14 cellular contexts compared by ENCODE assay signal in genomic region chr6:125302840-125303511, GRCh38. TPM values are rescaled to one million over a fixed set of nuclear protein-coding genes. Genes with fewer than 3 reads are reported as not detected.
DNase-seq lines count a peak whose midpoint lies in the region; ATAC-seq lines count a peak whose summit lies in the region.
"Had no signal": no experiment of that assay in that cellular context is flagged by ENCODE, and none has a peak within 500 bp of the region (broad histone marks: within the 10 kb centered on the region; RNA-seq: fewer than 3 reads in every experiment).

No MANE protein-coding gene starts in this region.

- H3K36me3 ChIP-seq in naive thymus-derived CD4-positive, alpha-beta T cell (ENCODE audit: control insufficient read depth in 2 of 3, insufficient read depth in 3 of 3, low read length in 3 of 3), result peaks cover 0 to 8% (median 0%) of the 10 kb centered on the region in 3 experiments

- DNase-seq in EH (ENCODE audit: low read depth) (peak; percentile 88), hepatic stellate cell (ENCODE audit: low spot score) (no peak), NCI-H446 treated with DMSO at 0.1 percent for 48 hours (lab: John Stamatoyannopoulos, UW) (no peak), KBM-7 (no peak)
- peak; percentile 43 for DNase-seq in Jurkat, Clone E6-1 (ENCODE audit: low read depth, low spot score)
- no peak for DNase-seq in activated naive CD8-positive, alpha-beta T cell treated with anti-CD3 and anti-CD28 coated beads, Interleukin-2, amount 10 ng/mL, durations not matched to agents 7 days and 5 days
- peak in 7 of 9 donors; percentile 16 to 65 (median 51) for DNase-seq in naive thymus-derived CD4-positive, alpha-beta T cell
- DNase-seq: activated CD4-positive, CD25-positive, alpha-beta regulatory T cell treated with anti-CD3 and anti-CD28 coated beads, Interleukin-2, amount 50 U/mL, for 72 hours; left ventricle myocardium superior; NCI-H1105 treated with DMSO at 0.1 percent for 48 hours; NCI-H526 treated with DMSO at 0.1 percent for 48 hours; posterior cingulate gyrus; stimulated activated CD4-positive, alpha-beta T cell treated with anti-CD3 and anti-CD28 coated beads, Interleukin-2, amount 100 ng/mL, for 48 hours had no signal

- H3K4me3 Mint-ChIP-seq in activated naive CD8-positive, alpha-beta T cell treated with anti-CD3 and anti-CD28 coated beads, Interleukin-2, amount 10 ng/mL, durations not matched to agents 7 days and 5 days, result peak overlapping the region; percentile 92
- H3K4me3 Mint-ChIP-seq in naive thymus-derived CD4-positive, alpha-beta T cell, result peak overlapping the region; percentile 83 to 95 (median 92)

- POLR2A ChIA-PET in activated naive CD8-positive, alpha-beta T cell treated with anti-CD3 and anti-CD28 coated beads, Interleukin-2, amount 10 ng/mL, durations not matched to agents 7 days and 5 days (lab: Charles Lee), result interaction anchor here (2.0 kb wide), 1 partner anchor 487 kb away, joined by 14 read pairs; the partner anchor contains the start of gene NCOA7
- POLR2A ChIA-PET in naive thymus-derived CD4-positive, alpha-beta T cell (lab: Charles Lee), result interaction anchor here (0.5 to 3.5 kb wide), 8 partner anchors 9 to 691 kb away, joined by 3 to 23 read pairs (median 4); partner anchors contain the start of genes HEY2 and NCOA7

- H3K9me3 ChIP-seq in naive thymus-derived CD4-positive, alpha-beta T cell (ENCODE audit: control insufficient read depth in 2 of 3, low read length in 3 of 3), result no peaks in the 10 kb centered on the region

- no peaks in the 10 kb centered on the region for H3K9me3 Mint-ChIP-seq in activated naive CD8-positive, alpha-beta T cell treated with anti-CD3 and anti-CD28 coated beads, Interleukin-2, amount 10 ng/mL, durations not matched to agents 7 days and 5 days
- peaks cover 0 to 3% (median 0%) of the 10 kb centered on the region in 11 donors for H3K9me3 Mint-ChIP-seq in naive thymus-derived CD4-positive, alpha-beta T cell

- ATAC-seq in activated naive CD8-positive, alpha-beta T cell treated with anti-CD3 and anti-CD28 coated beads, Interleukin-2, amount 10 ng/mL, durations not matched to agents 7 days and 5 days (ENCODE audit: low read depth), result peak; percentile 50
- peak; percentile 83 for ATAC-seq in naive thymus-derived CD4-positive, alpha-beta T cell
- ATAC-seq in HG03135 (IDR thresholded peaks at IDR 0.05; ENCODE audit: unreplicated experiment), result no peak

- peaks cover 25 to 34% of the 10 kb centered on the region in 2 donors for H3K4me1 ChIP-seq in naive thymus-derived CD4-positive, alpha-beta T cell (ENCODE audit: control insufficient read depth in 2 of 2, insufficient read depth in 2 of 2, low read length in 2 of 2)

- peaks cover 23% of the 10 kb centered on the region for H3K36me3 Mint-ChIP-seq in activated naive CD8-positive, alpha-beta T cell treated with anti-CD3 and anti-CD28 coated beads, Interleukin-2, amount 10 ng/mL, durations not matched to agents 7 days and 5 days
- peaks cover 11 to 26% (median 14%) of the 10 kb centered on the region in 5 donors for H3K36me3 Mint-ChIP-seq in naive thymus-derived CD4-positive, alpha-beta T cell

- peak overlapping the region; percentile 90 for H3K27ac Mint-ChIP-seq in activated naive CD8-positive, alpha-beta T cell treated with anti-CD3 and anti-CD28 coated beads, Interleukin-2, amount 10 ng/mL, durations not matched to agents 7 days and 5 days
- peak overlapping the region; percentile 64 to 95 (median 85) for H3K27ac Mint-ChIP-seq in naive thymus-derived CD4-positive, alpha-beta T cell

- H3K27me3 ChIP-seq in naive thymus-derived CD4-positive, alpha-beta T cell (ENCODE audit: control insufficient read depth in 2 of 2, insufficient read depth in 2 of 2, low read length in 2 of 2), result no peaks in the 10 kb centered on the region

- H3K27ac ChIP-seq in naive thymus-derived CD4-positive, alpha-beta T cell (ENCODE audit: low read depth, low read length), result peak overlapping the region; percentile 76

- in situ Hi-C loops in KBM-7 (cut with MboI; ENCODE audit: low pct_unique_long_range_greater_than_20kb, low sequenced_read_pairs), result no loop called here

- CTCF ChIA-PET in naive thymus-derived CD4-positive, alpha-beta T cell (lab: Charles Lee), result interaction anchor here (0.6 kb wide), 1 partner anchor 8 kb away, joined by 3 read pairs; no protein-coding TSS in a partner anchor

- no peak overlapping the region for H3K4me3 ChIP-seq in Jurkat, Clone E6-1 (ENCODE audit: low read length)
- H3K4me3 ChIP-seq in naive thymus-derived CD4-positive, alpha-beta T cell (ENCODE audit: low read length), result no peak overlapping the region

- intact Hi-C loops in naive thymus-derived CD4-positive, alpha-beta T cell (cut with micrococcal nuclease), result loop anchor here (1.0 to 10.0 kb wide), 14 partner anchors 8 to 1964 kb away; partner anchors contain the start of genes CENPW (in 2 of the 2), HINT3 (in 2 of the 2), RNF146 (in 2 of the 2) and TPD52L1 (in 2 of the 2)

- H3K4me1 Mint-ChIP-seq in activated naive CD8-positive, alpha-beta T cell treated with anti-CD3 and anti-CD28 coated beads, Interleukin-2, amount 10 ng/mL, durations not matched to agents 7 days and 5 days, result peaks cover 41% of the 10 kb centered on the region
- peaks cover 35 to 55% (median 53%) of the 10 kb centered on the region in 7 donors for H3K4me1 Mint-ChIP-seq in naive thymus-derived CD4-positive, alpha-beta T cell

- H3K27me3 Mint-ChIP-seq in activated naive CD8-positive, alpha-beta T cell treated with anti-CD3 and anti-CD28 coated beads, Interleukin-2, amount 10 ng/mL, durations not matched to agents 7 days and 5 days, result peaks cover 23% of the 10 kb centered on the region
- peaks cover 0 to 41% (median 3%) of the 10 kb centered on the region in 5 donors for H3K27me3 Mint-ChIP-seq in naive thymus-derived CD4-positive, alpha-beta T cell

RNA-seq across cellular contexts. Expression of gene HDDC2, which starts 1.2 kb away (rescaled TPM):
- polyA plus RNA-seq in Jurkat, Clone E6-1 (2012; ENCODE audit: insufficient read depth, insufficient read length), result 205 TPM
- total RNA-seq in activated naive CD8-positive, alpha-beta T cell treated with anti-CD3 and anti-CD28 coated beads, Interleukin-2, amount 10 ng/mL, durations not matched to agents 7 days and 5 days, result 10 to 100 TPM; 61.3 to 72.3 TPM
- 10 to 100 TPM; 33.4 to 58.5 (median 54.8) TPM for total RNA-seq in naive thymus-derived CD4-positive, alpha-beta T cell
- 100 to 1,000 TPM; 116 TPM for polyA plus RNA-seq in naive thymus-derived CD4-positive, alpha-beta T cell

Comparison
In these comparisons a context has a peak if more than half of its experiments do, and no peak if none do; other contexts are left out.
1. DNase-seq: peak in EH (single experiment), Jurkat, Clone E6-1 (single experiment) and naive thymus-derived CD4-positive, alpha-beta T cell (7 of 9); none in activated naive CD8-positive, alpha-beta T cell treated with anti-CD3 and anti-CD28 coated beads, Interleukin-2, amount 10 ng/mL, durations not matched to agents 7 days and 5 days (single experiment), hepatic stellate cell (single experiment), NCI-H446 treated with DMSO at 0.1 percent for 48 hours (single experiment) and KBM-7 (single experiment).